ENCODE assay signal across 11 cellular contexts in the genomic region with DNA sequence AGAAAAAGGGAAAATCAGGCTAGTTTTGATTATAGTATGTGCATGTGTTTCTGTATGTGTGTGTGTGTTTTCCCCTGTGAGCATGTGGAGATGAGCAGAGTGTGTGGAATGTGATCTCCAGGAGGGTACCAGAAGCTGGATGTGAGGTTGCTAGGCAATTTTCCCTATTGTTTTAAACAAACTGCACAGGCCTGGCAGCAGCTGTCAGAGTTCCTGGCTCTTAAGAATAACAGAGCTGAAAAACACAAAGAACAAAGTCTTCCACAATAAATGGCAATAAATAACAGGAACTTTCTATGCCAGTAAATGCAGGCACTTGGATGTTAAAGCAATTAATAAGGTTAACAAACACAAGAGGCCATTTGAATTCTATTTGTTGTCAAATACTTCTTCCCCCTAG.
A peak's percentile ranks its signal among the peaks of the same experiment; 100 is the strongest.
DNase-seq lines count a peak whose midpoint lies in the region; ATAC-seq and TF ChIP-seq lines count a peak whose summit lies in the region.
"Had no signal": no experiment of that assay in that cellular context is flagged by ENCODE, and none has a peak within 500 bp of the region (broad histone marks: within the 10 kb centered on the region; RNA-seq: fewer than 3 reads in every experiment).

No MANE protein-coding gene starts in this region.

- peaks cover under 1% of the 10 kb centered on the region for H3K9me3 Mint-ChIP-seq in activated CD4-positive, alpha-beta memory T cell treated with anti-CD3 and anti-CD28 coated beads, Interleukin-2, amount 10 ng/mL, durations not matched to agents 7 days and 5 days

- no peak overlapping the region for H3K4me3 Mint-ChIP-seq in activated CD4-positive, alpha-beta memory T cell treated with anti-CD3 and anti-CD28 coated beads, Interleukin-2, amount 10 ng/mL, durations not matched to agents 7 days and 5 days
- H3K4me3 Mint-ChIP-seq: CD4-positive, alpha-beta memory T cell had no signal

- no peaks in the 10 kb centered on the region for H3K27me3 ChIP-seq in MG63
- H3K27me3 ChIP-seq: neutrophil had no signal

- POLR2A ChIA-PET in AG04449 (lab: Yijun Ruan, JAX) = no interaction called here
- POLR2A ChIA-PET in activated CD4-positive, alpha-beta memory T cell treated with anti-CD3 and anti-CD28 coated beads, Interleukin-2, amount 10 ng/mL, durations not matched to agents 7 days and 5 days (lab: Charles Lee) = no interaction called here

- H3K4me3 ChIP-seq in AG04449 (ENCODE audit: low read depth, low read length) (no peak overlapping the region), MG63 (no peak overlapping the region)

- intact Hi-C loops in left colon (cut with DNase I, micrococcal nuclease) = no loop called here

- DNase-seq in AG04449 (ENCODE audit: low read depth, low spot score) (peak; percentile 90), MG63 (peak; percentile 79), brain pericyte (ENCODE audit: low read depth, low spot score) (peak; percentile 76), left colon (peak; percentile 9 to 42)
- no peak for DNase-seq in activated effector memory CD4-positive, alpha-beta T cell treated with Interleukin-2 at 50 U/mL for 16 hours
- DNase-seq in activated CD4-positive, CD25-positive, alpha-beta regulatory T cell treated with anti-CD3 and anti-CD28 coated beads, Interleukin-2, amount 50 U/mL, for 72 hours = no peak
- DNase-seq in activated CD4-positive, alpha-beta memory T cell treated with anti-CD3 and anti-CD28 coated beads, Interleukin-2, amount 10 ng/mL, durations not matched to agents 7 days and 5 days = no peak
- DNase-seq: activated CD8-positive, alpha-beta memory T cell treated with anti-CD3 and anti-CD28 coated beads for 24 hours; CD4-positive, alpha-beta memory T cell had no signal

- no peaks in the 10 kb centered on the region for H3K36me3 Mint-ChIP-seq in activated CD4-positive, alpha-beta memory T cell treated with anti-CD3 and anti-CD28 coated beads, Interleukin-2, amount 10 ng/mL, durations not matched to agents 7 days and 5 days (ENCODE audit: low read depth)
- H3K36me3 Mint-ChIP-seq: CD4-positive, alpha-beta memory T cell had no signal

- TF ChIP-seq CTCF in AG04449 (IDR thresholded peaks at IDR 0.05; ENCODE audit: insufficient read depth, low read length, missing control alignments) = no peak

- no peaks in the 10 kb centered on the region for H3K9me3 ChIP-seq in MG63
- H3K9me3 ChIP-seq: neutrophil had no signal

- ATAC-seq in left colon = no peak
- ATAC-seq in HG02642 (IDR thresholded peaks at IDR 0.05; ENCODE audit: poor library complexity, unreplicated experiment) = no peak

- H3K36me3 ChIP-seq in MG63 = no peaks in the 10 kb centered on the region
- H3K36me3 ChIP-seq: neutrophil had no signal

- no peak overlapping the region for H3K27ac Mint-ChIP-seq in activated CD4-positive, alpha-beta memory T cell treated with anti-CD3 and anti-CD28 coated beads, Interleukin-2, amount 10 ng/mL, durations not matched to agents 7 days and 5 days
- H3K27ac Mint-ChIP-seq: CD4-positive, alpha-beta memory T cell had no signal

- no peaks in the 10 kb centered on the region for H3K4me1 Mint-ChIP-seq in activated CD4-positive, alpha-beta memory T cell treated with anti-CD3 and anti-CD28 coated beads, Interleukin-2, amount 10 ng/mL, durations not matched to agents 7 days and 5 days
- H3K4me1 Mint-ChIP-seq: CD4-positive, alpha-beta memory T cell had no signal

- CTCF ChIA-PET in AG04449 (lab: Yijun Ruan, JAX) = interaction anchor here (0.9 kb wide), 1 partner anchor 670 kb away, joined by 3 read pairs; no protein-coding TSS in a partner anchor
- CTCF ChIA-PET in activated CD4-positive, alpha-beta memory T cell treated with anti-CD3 and anti-CD28 coated beads, Interleukin-2, amount 10 ng/mL, durations not matched to agents 7 days and 5 days (lab: Charles Lee) = no interaction called here

- H3K27me3 Mint-ChIP-seq in activated CD4-positive, alpha-beta memory T cell treated with anti-CD3 and anti-CD28 coated beads, Interleukin-2, amount 10 ng/mL, durations not matched to agents 7 days and 5 days = no peaks in the 10 kb centered on the region
- H3K27me3 Mint-ChIP-seq: CD4-positive, alpha-beta memory T cell had no signal

Comparison
In these comparisons a context has a peak if more than half of its experiments do, and no peak if none do; other contexts are left out.
1. DNase-seq: peak in AG04449 (single experiment), MG63 (single experiment), brain pericyte (single experiment) and left colon (2 of 2); none in activated effector memory CD4-positive, alpha-beta T cell treated with Interleukin-2 at 50 U/mL for 16 hours (single experiment), activated CD4-positive, CD25-positive, alpha-beta regulatory T cell treated with anti-CD3 and anti-CD28 coated beads, Interleukin-2, amount 50 U/mL, for 72 hours (single experiment) and activated CD4-positive, alpha-beta memory T cell treated with anti-CD3 and anti-CD28 coated beads, Interleukin-2, amount 10 ng/mL, durations not matched to agents 7 days and 5 days (single experiment).